In the genomic region with DNA sequence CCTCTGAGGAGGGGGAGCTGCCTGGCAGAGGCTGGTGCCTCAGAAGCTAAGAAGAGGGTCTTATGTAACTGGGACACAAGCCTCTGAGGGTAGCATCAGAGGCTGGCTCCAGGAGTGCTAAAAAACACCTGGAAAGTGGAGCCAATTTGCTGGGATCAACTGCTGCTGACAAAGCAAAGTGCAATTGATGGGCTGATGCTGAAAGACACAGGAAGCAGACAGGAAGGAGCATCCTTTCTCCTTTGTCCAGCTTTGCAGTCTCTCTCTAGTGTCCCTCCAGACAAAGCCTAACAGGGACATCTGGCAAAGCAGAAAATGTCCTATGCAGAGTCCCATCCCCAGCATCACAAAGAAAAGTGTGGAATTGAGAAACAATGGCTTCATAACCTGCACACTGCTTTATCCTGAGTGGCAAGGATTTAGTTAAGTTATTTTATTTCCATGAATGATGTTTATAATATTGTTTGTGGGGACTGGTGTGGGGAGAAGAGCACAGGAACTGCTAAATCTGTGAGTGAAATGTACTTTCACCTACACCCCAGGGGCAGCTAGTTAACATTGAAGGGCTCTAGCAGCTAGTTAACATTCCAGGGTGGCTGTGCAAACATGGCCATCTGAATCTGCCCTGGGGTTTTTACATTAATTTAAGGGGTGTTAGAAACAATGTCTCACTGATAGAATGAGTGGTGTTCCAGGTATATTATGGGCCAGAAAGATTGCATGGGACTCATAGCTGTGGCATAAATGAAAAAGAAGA, we compare ENCODE assay signal across 24 cellular contexts. TPM values are rescaled to one million over a fixed set of nuclear protein-coding genes. Genes with fewer than 3 reads are reported as not detected.
"Had no signal": no experiment of that assay in that cellular context is flagged by ENCODE, and none has a peak within 500 bp of the region (broad histone marks: within the 10 kb centered on the region; RNA-seq: fewer than 3 reads in every experiment).

No MANE protein-coding gene starts in this region.

- H3K9me3 Mint-ChIP-seq: activated CD4-positive, alpha-beta T cell treated with anti-CD3 and anti-CD28 coated beads, Interleukin-2, amount 10 ng/mL, durations not matched to agents 7 days and 5 days; central memory CD8-positive, alpha-beta T cell; stimulated activated naive CD8-positive, alpha-beta T cell treated with anti-CD3 and anti-CD28 coated beads, Interleukin-15, Interleukin-2, amounts not matched to agents 100 ng/mL and 50 ng/mL, for 24 hours; T-helper 2 cell treated with Interferon-gamma antibody and Interleukin-4, amounts not matched to agents 5 μg/mL and 100 μg/mL, for 36 hours; type B pancreatic cell had no signal

- H3K27ac Mint-ChIP-seq: activated CD4-positive, alpha-beta T cell treated with anti-CD3 and anti-CD28 coated beads, Interleukin-2, amount 10 ng/mL, durations not matched to agents 7 days and 5 days; activated naive CD8-positive, alpha-beta T cell; activated T-cell treated with anti-CD3 and anti-CD28 coated beads, Interleukin-2, amount 50 U/mL, for 72 hours; stimulated activated naive CD8-positive, alpha-beta T cell treated with anti-CD3 and anti-CD28 coated beads, Interleukin-15, Interleukin-2, amounts not matched to agents 100 ng/mL and 50 ng/mL, for 24 hours; T-helper 2 cell treated with Interferon-gamma antibody and Interleukin-4, amounts not matched to agents 5 μg/mL and 100 μg/mL, for 36 hours; type B pancreatic cell had no signal

- DNase-seq: activated CD4-positive, alpha-beta T cell treated with anti-CD3 and anti-CD28 coated beads, Interleukin-2, amount 10 ng/mL, durations not matched to agents 7 days and 5 days; activated CD8-positive, alpha-beta memory T cell treated with anti-CD3 and anti-CD28 coated beads, Interleukin-2, amount 50 U/mL, for 48 hours; activated gamma-delta T cell; activated T-cell treated with anti-CD3 and anti-CD28 coated beads, Interleukin-2, amount 50 U/mL, for 72 hours; amniotic stem cell; body of pancreas; cortex of kidney; effector CD4-positive, alpha-beta T cell; esophagus squamous epithelium; glutamatergic neuron; left cardiac atrium; midbrain; stimulated activated CD4-positive, alpha-beta T cell treated with anti-CD3 and anti-CD28 coated beads, Interleukin-4, amount 100 ng/mL, for 4 hours had no signal

- H3K4me1 ChIP-seq: body of pancreas, esophagus squamous epithelium, parathyroid adenoma, suprapubic skin had no signal

- FAIRE-seq: endothelial cell of umbilical vein had no signal

- H3K79me2 ChIP-seq: parathyroid adenoma had no signal

- H3K4me3 ChIP-seq: body of pancreas, esophagus squamous epithelium, lung, skin epidermis, suprapubic skin had no signal

- H3K9ac ChIP-seq: parathyroid adenoma had no signal

- ATAC-seq: activated T-cell treated with anti-CD3 and anti-CD28 coated beads, Interleukin-2, amount 50 U/mL, for 72 hours; body of pancreas; left cardiac atrium had no signal

- H3K9me3 ChIP-seq: body of pancreas, esophagus squamous epithelium, suprapubic skin had no signal

- H3K27me3 ChIP-seq: body of pancreas, esophagus squamous epithelium, suprapubic skin had no signal

- H3K36me3 Mint-ChIP-seq: type B pancreatic cell had no signal

- H3K27ac ChIP-seq: body of pancreas, esophagus squamous epithelium, parathyroid adenoma, skin epidermis, suprapubic skin had no signal

- H3K4me1 Mint-ChIP-seq: activated CD4-positive, alpha-beta T cell treated with anti-CD3 and anti-CD28 coated beads, Interleukin-2, amount 10 ng/mL, durations not matched to agents 7 days and 5 days; central memory CD8-positive, alpha-beta T cell had no signal

- H2AFZ ChIP-seq: parathyroid adenoma had no signal

- H3K4me3 Mint-ChIP-seq: activated CD4-positive, alpha-beta T cell treated with anti-CD3 and anti-CD28 coated beads, Interleukin-2, amount 10 ng/mL, durations not matched to agents 7 days and 5 days; activated naive CD8-positive, alpha-beta T cell; activated T-cell treated with anti-CD3 and anti-CD28 coated beads, Interleukin-2, amount 50 U/mL, for 72 hours; central memory CD8-positive, alpha-beta T cell; stimulated activated naive CD8-positive, alpha-beta T cell treated with anti-CD3 and anti-CD28 coated beads, Interleukin-15, Interleukin-2, amounts not matched to agents 100 ng/mL and 50 ng/mL, for 24 hours; T-helper 2 cell treated with Interferon-gamma antibody and Interleukin-4, amounts not matched to agents 5 μg/mL and 100 μg/mL, for 36 hours; type B pancreatic cell had no signal

- H3K36me3 ChIP-seq: esophagus squamous epithelium, suprapubic skin had no signal

RNA-seq across cellular contexts. Expression of a gene that starts 55.9 kb away (rescaled TPM):
- total RNA-seq: activated CD4-positive, alpha-beta T cell treated with anti-CD3 and anti-CD28 coated beads, Interleukin-2, amount 10 ng/mL, durations not matched to agents 7 days and 5 days; activated T-cell treated with anti-CD3 and anti-CD28 coated beads, Interleukin-2, amount 50 U/mL, for 72 hours; body of pancreas; endothelial cell of umbilical vein; esophagus squamous epithelium; fibroblast of villous mesenchyme; suprapubic skin had no signal
- polyA plus RNA-seq: endothelial cell of umbilical vein had no signal
